ENCODE assay signal across 10 cellular contexts in the genomic region with DNA sequence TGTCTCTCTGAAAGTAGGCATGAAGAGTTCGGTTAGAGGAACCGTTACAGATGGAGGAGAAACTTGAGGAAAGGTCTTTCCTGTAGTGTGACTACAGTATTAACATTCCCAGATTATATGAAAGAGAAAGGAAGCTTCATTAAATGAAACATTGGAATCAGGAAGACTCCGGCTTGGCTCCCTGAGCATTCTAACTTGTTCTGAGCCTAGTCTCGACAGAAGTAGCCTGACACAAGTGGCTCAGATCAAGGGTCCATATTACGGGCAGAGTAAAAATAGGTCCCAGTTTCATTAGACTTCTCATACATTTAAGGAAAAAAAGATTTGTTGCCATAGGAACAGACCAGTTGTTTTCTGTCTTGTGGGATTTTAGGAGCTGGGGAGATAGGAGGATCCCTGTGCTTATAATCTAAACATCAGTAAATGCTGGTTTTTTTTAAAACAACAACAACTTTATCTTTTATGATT. TPM values are rescaled to one million over a fixed set of nuclear protein-coding genes. Genes with fewer than 3 reads are reported as not detected.
A peak's percentile ranks its signal among the peaks of the same experiment; 100 is the strongest.
DNase-seq lines count a peak whose midpoint lies in the region; ATAC-seq and TF ChIP-seq lines count a peak whose summit lies in the region.
"Had no signal": no experiment of that assay in that cellular context is flagged by ENCODE, and none has a peak within 500 bp of the region (broad histone marks: within the 10 kb centered on the region; RNA-seq: fewer than 3 reads in every experiment).

No MANE protein-coding gene starts in this region.

- no peaks in the 10 kb centered on the region for H3K36me3 ChIP-seq in A673 (ENCODE audit: insufficient read depth, low read length, poor library complexity, severe bottlenecking)

- ATAC-seq in natural killer cell treated with Interleukin-12 subunit alpha and Interleukin-12 subunit beta and Interleukin-15 and Interleukin-18, amount 100 ng/mL, for 72 hours = no peak
- ATAC-seq in GM18519 (IDR thresholded peaks at IDR 0.05; ENCODE audit: low FRiP score, unreplicated experiment) = no peak
- ATAC-seq in HG03442 (IDR thresholded peaks at IDR 0.05; ENCODE audit: unreplicated experiment) = no peak

- H3K4me1 ChIP-seq in A673 (ENCODE audit: insufficient read depth, low read length, poor library complexity, severe bottlenecking) = peaks cover 68% of the 10 kb centered on the region

- peak overlapping the region; percentile 82 to 100 (median 90) for H3K4me3 Mint-ChIP-seq in IgD-negative memory B cell
- H3K4me3 Mint-ChIP-seq in natural killer cell treated with Interleukin-12 subunit alpha and Interleukin-12 subunit beta and Interleukin-15 and Interleukin-18, amount 100 ng/mL, for 72 hours = peak overlapping the region; percentile 88

- TF ChIP-seq CTCF in A673 (conservative IDR thresholded peaks at IDR 0.05; ENCODE audit: low read depth, low read length) = no peak

- peaks cover 46 to 75% (median 61%) of the 10 kb centered on the region in 3 donors for H3K4me1 Mint-ChIP-seq in IgD-negative memory B cell
- peaks cover 78 to 82% of the 10 kb centered on the region in 2 donors for H3K4me1 Mint-ChIP-seq in natural killer cell treated with Interleukin-12 subunit alpha and Interleukin-12 subunit beta and Interleukin-15 and Interleukin-18, amount 100 ng/mL, for 72 hours (ENCODE audit: low read depth in 2 of 2)

- H3K27ac ChIP-seq in A673 (ENCODE audit: low read depth, low read length, poor library complexity, severe bottlenecking) (peak overlapping the region; percentile 93), cingulate gyrus (ENCODE audit: low read depth, low read length) (peak overlapping the region; percentile 73)

- no peaks in the 10 kb centered on the region for H3K27me3 ChIP-seq in A673 (replicated peaks; ENCODE audit: insufficient read depth, low read depth, low read length, poor library complexity)

- DNase-seq in A673 (ENCODE audit: low spot score) = peak; percentile 38
- DNase-seq in natural killer cell treated with Interleukin-12 subunit alpha and Interleukin-12 subunit beta and Interleukin-15 and Interleukin-18, amount 100 ng/mL, for 72 hours (ENCODE audit: low spot score) = no peak
- DNase-seq in D341Med (ENCODE audit: low spot score) = no peak
- DNase-seq in GDM1 (lab: John Stamatoyannopoulos, UW) = no peak
- DNase-seq: DMS153, NCI-H446 had no signal

- peaks cover 10% of the 10 kb centered on the region for H3K36me3 Mint-ChIP-seq in IgD-negative memory B cell
- H3K36me3 Mint-ChIP-seq in natural killer cell treated with Interleukin-12 subunit alpha and Interleukin-12 subunit beta and Interleukin-15 and Interleukin-18, amount 100 ng/mL, for 72 hours = peaks cover 23% of the 10 kb centered on the region

- peaks cover 2% of the 10 kb centered on the region for H3K27me3 Mint-ChIP-seq in IgD-negative memory B cell
- no peaks in the 10 kb centered on the region for H3K27me3 Mint-ChIP-seq in natural killer cell treated with Interleukin-12 subunit alpha and Interleukin-12 subunit beta and Interleukin-15 and Interleukin-18, amount 100 ng/mL, for 72 hours

- BruUV-seq in A673 (replicated peaks; lab: Mats Ljungman, UMichigan) = TSS peak; percentile 13

- peak overlapping the region; percentile 95 to 99 (median 98) for H3K27ac Mint-ChIP-seq in IgD-negative memory B cell
- peak overlapping the region; percentile 99 for H3K27ac Mint-ChIP-seq in natural killer cell treated with Interleukin-12 subunit alpha and Interleukin-12 subunit beta and Interleukin-15 and Interleukin-18, amount 100 ng/mL, for 72 hours

- H3K4me3 ChIP-seq in A673 (ENCODE audit: low read depth, low read length, poor library complexity, severe bottlenecking) = peak overlapping the region; percentile 14

- H3K9me3 ChIP-seq in A673 (ENCODE audit: low read depth, low read length, poor library complexity, severe bottlenecking) = no peaks in the 10 kb centered on the region

- no peaks in the 10 kb centered on the region for H3K9me3 Mint-ChIP-seq in IgD-negative memory B cell
- H3K9me3 Mint-ChIP-seq in natural killer cell treated with Interleukin-12 subunit alpha and Interleukin-12 subunit beta and Interleukin-15 and Interleukin-18, amount 100 ng/mL, for 72 hours = no peaks in the 10 kb centered on the region

- POLR2A ChIA-PET in A673 (lab: Charles Lee; ENCODE audit: low non-redundant PET) = interaction anchor here (0.5 kb wide), 1 partner anchor 157 kb away, joined by 3 read pairs; no protein-coding TSS in a partner anchor

- intact Hi-C loops in A673 (cut with micrococcal nuclease; ENCODE audit: unreplicated experiment) = no loop called here

- CTCF ChIA-PET in A673 (lab: Charles Lee) = interaction anchor here (0.6 to 0.8 kb wide), 2 partner anchors 13 to 18 kb away, joined by 3 to 4 read pairs; no protein-coding TSS in a partner anchor

RNA-seq across cellular contexts. Expression of gene SMAP2, which starts 12.8 kb away (rescaled TPM):
- 52.0 and 58.5 TPM in 2 replicates for total RNA-seq in A673 (2021)
- 624 TPM for polyA plus RNA-seq in IgD-negative memory B cell
- total RNA-seq in natural killer cell treated with Interleukin-12 subunit alpha and Interleukin-12 subunit beta and Interleukin-15 and Interleukin-18, amount 100 ng/mL, for 72 hours = 100 to 1,000 TPM; 132 to 158 TPM
